In the genomic region with DNA sequence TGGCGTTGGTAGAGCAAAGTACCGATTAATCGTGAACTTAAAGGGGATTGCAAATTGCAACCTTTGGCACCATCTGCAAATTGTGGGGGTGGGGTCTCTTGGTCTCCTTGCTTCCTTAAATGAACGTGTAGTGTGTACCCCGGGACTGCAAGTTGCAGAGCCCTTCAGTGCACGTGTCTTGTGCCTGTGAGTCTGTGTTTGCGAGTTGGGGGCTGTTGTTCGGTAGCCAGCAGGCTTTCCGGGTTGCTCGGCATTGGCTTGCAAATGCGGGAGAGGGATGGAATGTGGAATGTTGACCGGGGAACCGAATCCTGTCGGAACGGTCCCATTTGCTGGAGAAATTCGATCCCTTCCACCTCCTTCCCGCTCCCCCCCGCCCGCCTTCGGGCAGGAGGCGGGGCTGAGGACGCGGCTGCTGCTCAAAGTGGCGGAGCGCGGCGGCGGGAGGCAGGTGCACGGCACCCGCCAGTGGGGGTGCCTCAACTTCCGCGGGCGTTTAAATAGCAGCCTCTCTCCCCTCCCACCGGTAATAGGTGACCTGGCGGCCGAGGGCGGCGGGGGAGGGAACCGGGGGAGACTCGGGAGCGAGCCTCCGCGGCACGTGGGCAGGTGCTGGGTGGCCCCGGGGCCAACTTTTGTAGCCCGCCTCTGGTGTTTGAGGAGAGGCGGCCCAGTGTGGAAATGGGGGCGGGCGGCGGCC, we compare ENCODE assay signal across 8 cellular contexts. TPM values are rescaled to one million over a fixed set of nuclear protein-coding genes. Genes with fewer than 3 reads are reported as not detected.
DNase-seq lines count a peak whose midpoint lies in the region; ATAC-seq and TF ChIP-seq lines count a peak whose summit lies in the region.

No MANE protein-coding gene starts in this region.

- H3K79me2 ChIP-seq in OCI-LY1 (ENCODE audit: insufficient read depth, low read length), result peaks cover 38% of the 10 kb centered on the region

- peak; percentile 48 for ATAC-seq in GM21447 (IDR thresholded peaks at IDR 0.05; ENCODE audit: unreplicated experiment)

- H2AFZ ChIP-seq in OCI-LY1 (ENCODE audit: low read length), result no peak overlapping the region

- peak; percentile 82 for DNase-seq in D341Med (ENCODE audit: low spot score)
- DNase-seq in activated T-cell treated with anti-CD3 and anti-CD28 coated beads for 24 hours (ENCODE audit: low read depth), result peak; percentile 71
- peak; percentile 70 for DNase-seq in epithelial cell of esophagus (ENCODE audit: low read depth)
- DNase-seq in stimulated activated CD8-positive, alpha-beta memory T cell treated with anti-CD3 and anti-CD28 coated beads, Interleukin-2, amount 100 ng/mL, for 48 hours (ENCODE audit: low read depth in 2 of 2), result peak; percentile 66 to 72

- H3K9me3 ChIP-seq in HUES6 (ENCODE audit: control insufficient read depth, insufficient read depth, low read depth, low read length) (no peaks in the 10 kb centered on the region), OCI-LY1 (ENCODE audit: low read length) (no peaks in the 10 kb centered on the region), mononuclear cell (ENCODE audit: low read depth, low read length) (no peaks in the 10 kb centered on the region)

- H3K36me3 ChIP-seq in HUES6 (ENCODE audit: control insufficient read depth, insufficient read depth, low read length), result peaks cover 8% of the 10 kb centered on the region
- no peaks in the 10 kb centered on the region for H3K36me3 ChIP-seq in OCI-LY1 (ENCODE audit: insufficient read depth, low read length)

- peaks cover 22% of the 10 kb centered on the region for H3K4me1 ChIP-seq in HUES6 (ENCODE audit: control insufficient read depth, insufficient read depth, low read length)
- H3K4me1 ChIP-seq in OCI-LY1 (ENCODE audit: insufficient read depth, low read length, severe bottlenecking), result peaks cover 26% of the 10 kb centered on the region
- H3K4me1 ChIP-seq in mononuclear cell (ENCODE audit: insufficient read depth, low read length), result peaks cover 12% of the 10 kb centered on the region

- H3F3A ChIP-seq in OCI-LY1 (ENCODE audit: insufficient read depth, low read length), result no peaks in the 10 kb centered on the region

- H3K9me2 ChIP-seq in OCI-LY1 (ENCODE audit: low read depth, low read length), result no peaks in the 10 kb centered on the region

- H3K4me3 ChIP-seq in HUES6 (ENCODE audit: low read depth, low read length) (peak overlapping the region; percentile 79), OCI-LY1 (ENCODE audit: low read depth, low read length, poor library complexity, severe bottlenecking) (peak overlapping the region; percentile 77), epithelial cell of esophagus (ENCODE audit: low read length) (peak overlapping the region; percentile 76), mononuclear cell (ENCODE audit: low read length) (peak overlapping the region; percentile 95)

- H3K27ac ChIP-seq in HUES6 (ENCODE audit: low read depth, low read length), result peak overlapping the region; percentile 36
- H3K27ac ChIP-seq in OCI-LY1 (ENCODE audit: low read depth, low read length, poor library complexity, severe bottlenecking), result peak overlapping the region; percentile 93

- H3K27me3 ChIP-seq in HUES6 (ENCODE audit: control insufficient read depth, insufficient read depth, low read length) (no peaks in the 10 kb centered on the region), OCI-LY1 (ENCODE audit: insufficient read depth, low read length) (no peaks in the 10 kb centered on the region), mononuclear cell (ENCODE audit: insufficient read depth, low read length) (no peaks in the 10 kb centered on the region)

- TF ChIP-seq CTCF in OCI-LY1 (IDR thresholded peaks at IDR 0.05; ENCODE audit: low read length), result no peak
- no peak for TF ChIP-seq CTCF in epithelial cell of esophagus (IDR thresholded peaks at IDR 0.05; ENCODE audit: insufficient read depth, low read depth, low read length, missing control alignments)

- peak overlapping the region; percentile 83 for H3K9ac ChIP-seq in HUES6 (ENCODE audit: low read length)
- peak overlapping the region; percentile 94 for H3K9ac ChIP-seq in OCI-LY1 (ENCODE audit: low read length)

- H4K20me1 ChIP-seq in OCI-LY1 (ENCODE audit: insufficient read depth, low read length), result no peaks in the 10 kb centered on the region

- H3K4me2 ChIP-seq in OCI-LY1 (ENCODE audit: low read length), result peak overlapping the region; percentile 89

RNA-seq across cellular contexts. Expression of gene JADE1, which starts 1.5 kb away (rescaled TPM):
- 38.7 TPM for total RNA-seq in mononuclear cell

Comparison
In these comparisons a context has a peak if more than half of its experiments do, and no peak if none do; other contexts are left out.
1. Peak in every context shown above with its lines: DNase-seq, ATAC-seq, H3K4me3 ChIP-seq and H3K27ac ChIP-seq.